ENCODE assay signal across 9 cellular contexts in genomic region chr3:190586631-190587000, GRCh38.
DNase-seq lines count a peak whose midpoint lies in the region; ATAC-seq and TF ChIP-seq lines count a peak whose summit lies in the region.
"Had no signal": no experiment of that assay in that cellular context is flagged by ENCODE, and none has a peak within 500 bp of the region (broad histone marks: within the 10 kb centered on the region; RNA-seq: fewer than 3 reads in every experiment).

No MANE protein-coding gene starts in this region.

- H3K36me3 ChIP-seq in CD4-positive, CD25-positive, alpha-beta regulatory T cell (ENCODE audit: control insufficient read depth, insufficient read depth, low read length): no peaks in the 10 kb centered on the region
- no peaks in the 10 kb centered on the region for H3K36me3 ChIP-seq in BE2C

- ATAC-seq in CD4-positive, CD25-positive, alpha-beta regulatory T cell (ENCODE audit: low read depth in 2 of 2): peak; percentile 87 to 89
- ATAC-seq in GM19452 (IDR thresholded peaks at IDR 0.05; ENCODE audit: unreplicated experiment): peak; percentile 91
- ATAC-seq in activated T-helper 17 cell treated with anti-CD3 and anti-CD28 coated beads, Interleukin-2, amount 50 U/mL, for 72 hours (replicated peaks): peak; percentile 76
- ATAC-seq in memory B cell (ENCODE audit: low read depth): peak; percentile 74

- peak overlapping the region; percentile 34 to 83 (median 64) for H3K4me3 Mint-ChIP-seq in CD4-positive, CD25-positive, alpha-beta regulatory T cell
- H3K4me3 Mint-ChIP-seq in activated T-helper 17 cell treated with anti-CD3 and anti-CD28 coated beads, Interleukin-2, amount 50 U/mL, for 72 hours: peak overlapping the region; percentile 84
- H3K4me3 Mint-ChIP-seq in memory B cell: no peak overlapping the region

- peak overlapping the region; percentile 77 for H3K27ac ChIP-seq in CD4-positive, CD25-positive, alpha-beta regulatory T cell (ENCODE audit: insufficient read depth, low read length, poor library complexity, severe bottlenecking)
- peak overlapping the region; percentile 20 for H3K27ac ChIP-seq in HL-60 (replicated peaks)

- H3K27me3 ChIP-seq in CD4-positive, CD25-positive, alpha-beta regulatory T cell (ENCODE audit: control insufficient read depth, insufficient read depth, low read length): no peaks in the 10 kb centered on the region
- H3K27me3 ChIP-seq in HL-60 (ENCODE audit: insufficient read depth, poor library complexity, severe bottlenecking) (no peaks in the 10 kb centered on the region), BE2C (no peaks in the 10 kb centered on the region)

- peaks cover 0 to 2% (median 0%) of the 10 kb centered on the region in 7 donors for H3K9me3 Mint-ChIP-seq in CD4-positive, CD25-positive, alpha-beta regulatory T cell
- H3K9me3 Mint-ChIP-seq in activated T-helper 17 cell treated with anti-CD3 and anti-CD28 coated beads, Interleukin-2, amount 50 U/mL, for 72 hours: no peaks in the 10 kb centered on the region
- no peaks in the 10 kb centered on the region for H3K9me3 Mint-ChIP-seq in memory B cell
- H3K9me3 Mint-ChIP-seq: IgD-negative memory B cell had no signal

- H3K27me3 Mint-ChIP-seq in CD4-positive, CD25-positive, alpha-beta regulatory T cell: no peaks in the 10 kb centered on the region
- H3K27me3 Mint-ChIP-seq in activated T-helper 17 cell treated with anti-CD3 and anti-CD28 coated beads, Interleukin-2, amount 50 U/mL, for 72 hours: no peaks in the 10 kb centered on the region
- H3K27me3 Mint-ChIP-seq in memory B cell: no peaks in the 10 kb centered on the region
- H3K27me3 Mint-ChIP-seq: IgD-negative memory B cell had no signal

- peak overlapping the region; percentile 83 for H3K4me3 ChIP-seq in CD4-positive, CD25-positive, alpha-beta regulatory T cell (ENCODE audit: low read depth, low read length)
- H3K4me3 ChIP-seq in HL-60 (replicated peaks; ENCODE audit: insufficient read depth, low read length): no peak overlapping the region
- no peak overlapping the region for H3K4me3 ChIP-seq in BE2C (ENCODE audit: low read depth, low read length)

- DNase-seq in CD4-positive, CD25-positive, alpha-beta regulatory T cell: peak; percentile 22 to 89 (median 55)
- no peak for DNase-seq in HL-60 (ENCODE audit: low read depth in 1 of 2, low spot score in 1 of 2)
- peak in 1 of 2 donors; percentile 10 for DNase-seq in memory B cell (ENCODE audit: low spot score in 2 of 2)
- DNase-seq in BE2C: no peak
- no peak for DNase-seq in NCI-H1694 treated with DMSO at 0.1 percent for 48 hours (lab: John Stamatoyannopoulos, UW)
- no peak for DNase-seq in NCI-H2081 (lab: John Stamatoyannopoulos, UW)

- H3K27ac Mint-ChIP-seq in CD4-positive, CD25-positive, alpha-beta regulatory T cell: peak overlapping the region; percentile 78 to 98 (median 83)
- H3K27ac Mint-ChIP-seq in activated T-helper 17 cell treated with anti-CD3 and anti-CD28 coated beads, Interleukin-2, amount 50 U/mL, for 72 hours: peak overlapping the region; percentile 96
- H3K27ac Mint-ChIP-seq in memory B cell: peak overlapping the region; percentile 21

- TF ChIP-seq CTCF in HL-60 (IDR thresholded peaks at IDR 0.05; ENCODE audit: insufficient read depth, low read length) (no peak), BE2C (IDR thresholded peaks at IDR 0.05; ENCODE audit: low read depth, low read length) (no peak)

- H3K36me3 Mint-ChIP-seq in CD4-positive, CD25-positive, alpha-beta regulatory T cell: no peaks in the 10 kb centered on the region
- H3K36me3 Mint-ChIP-seq in activated T-helper 17 cell treated with anti-CD3 and anti-CD28 coated beads, Interleukin-2, amount 50 U/mL, for 72 hours (ENCODE audit: low read depth): no peaks in the 10 kb centered on the region
- H3K36me3 Mint-ChIP-seq in memory B cell: peaks cover 13% of the 10 kb centered on the region

- H3K9me3 ChIP-seq in CD4-positive, CD25-positive, alpha-beta regulatory T cell (ENCODE audit: control insufficient read depth in 2 of 2, low read length in 2 of 2): no peaks in the 10 kb centered on the region
- no peaks in the 10 kb centered on the region for H3K9me3 ChIP-seq in BE2C

- peaks cover 26 to 38% (median 32%) of the 10 kb centered on the region in 4 donors for H3K4me1 Mint-ChIP-seq in CD4-positive, CD25-positive, alpha-beta regulatory T cell
- peaks cover 21% of the 10 kb centered on the region for H3K4me1 Mint-ChIP-seq in activated T-helper 17 cell treated with anti-CD3 and anti-CD28 coated beads, Interleukin-2, amount 50 U/mL, for 72 hours
- peaks cover 21% of the 10 kb centered on the region for H3K4me1 Mint-ChIP-seq in memory B cell

- peaks cover 24% of the 10 kb centered on the region for H3K4me1 ChIP-seq in CD4-positive, CD25-positive, alpha-beta regulatory T cell (ENCODE audit: control insufficient read depth, insufficient read depth, low read length, poor library complexity, severe bottlenecking)
- H3K4me1 ChIP-seq in BE2C: no peaks in the 10 kb centered on the region

Comparison
In these comparisons a context has a peak if more than half of its experiments do, and no peak if none do; other contexts are left out.
1. DNase-seq: peak in CD4-positive, CD25-positive, alpha-beta regulatory T cell (3 of 3); none in HL-60 (0 of 2), BE2C (single experiment), NCI-H1694 treated with DMSO at 0.1 percent for 48 hours (single experiment) and NCI-H2081 (0 of 2).
2. H3K27ac Mint-ChIP-seq: peak in every context shown above with its lines; median percentile 96 in activated T-helper 17 cell treated with anti-CD3 and anti-CD28 coated beads, Interleukin-2, amount 50 U/mL, for 72 hours; 83 in CD4-positive, CD25-positive, alpha-beta regulatory T cell; 21 in memory B cell.
3. Peak in every context shown above with its lines, with median percentiles within 50 percentile points of each other: ATAC-seq.